8 cellular contexts compared by ENCODE assay signal in the genomic region with DNA sequence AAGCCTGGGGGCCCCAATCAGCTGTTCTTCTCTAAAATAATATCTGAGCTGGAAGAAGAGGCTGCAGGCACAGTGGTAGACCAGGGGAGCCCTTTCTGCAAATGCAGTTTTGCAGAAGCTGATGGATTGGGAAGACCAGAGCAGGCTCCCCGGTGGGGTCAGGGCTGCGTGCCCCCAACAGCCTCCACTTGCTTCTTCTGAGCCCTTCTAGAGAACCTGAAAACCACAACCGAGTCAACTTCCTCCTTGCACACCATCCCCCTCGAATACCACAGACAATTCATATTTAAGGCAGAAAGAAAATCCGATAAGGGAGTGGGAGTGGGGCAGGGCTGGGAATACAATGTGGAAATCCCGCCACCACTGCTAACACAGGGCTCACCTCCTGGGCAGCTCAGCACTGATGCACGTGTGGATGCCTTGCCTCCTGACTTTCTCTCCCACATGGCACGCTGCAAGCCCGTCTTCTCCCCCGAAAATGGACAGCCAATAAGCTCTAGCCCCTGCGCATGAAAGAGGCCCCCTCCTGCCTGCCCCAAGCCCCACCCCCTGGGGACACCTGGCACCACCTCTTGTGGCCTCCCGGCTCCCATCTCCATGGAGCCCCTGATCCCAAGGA. TPM values are rescaled to one million over a fixed set of nuclear protein-coding genes. Genes with fewer than 3 reads are reported as not detected.
DNase-seq lines count a peak whose midpoint lies in the region; ATAC-seq and TF ChIP-seq lines count a peak whose summit lies in the region.

No MANE protein-coding gene starts in this region.

- WGBS in gastroesophageal sphincter (ENCODE audit: low coverage in 1 of 2), 2 donors, result 64 to 75% methylated on average over 4 of the region's 12 CpGs

- H3K36me3 ChIP-seq in gastroesophageal sphincter, result no peaks in the 10 kb centered on the region
- H3K36me3 ChIP-seq in tibial artery, result no peaks in the 10 kb centered on the region

- TF ChIP-seq CTCF in gastroesophageal sphincter (IDR thresholded peaks at IDR 0.05), result no peak
- no peak for TF ChIP-seq CTCF in tibial artery (IDR thresholded peaks at IDR 0.05)
- no peak for TF ChIP-seq CTCF in omental fat pad (IDR thresholded peaks at IDR 0.05)

- ATAC-seq in gastroesophageal sphincter (no peak), omental fat pad (ENCODE audit: low FRiP score) (no peak), HG03565 (IDR thresholded peaks at IDR 0.05; ENCODE audit: unreplicated experiment) (no peak)

- H3K4me3 ChIP-seq in gastroesophageal sphincter, result peak overlapping the region in 1 of 2 donors; percentile 8
- no peak overlapping the region for H3K4me3 ChIP-seq in tibial artery

- H3K27me3 ChIP-seq in gastroesophageal sphincter, result no peaks in the 10 kb centered on the region
- no peaks in the 10 kb centered on the region for H3K27me3 ChIP-seq in tibial artery

- peak; percentile 25 for TF ChIP-seq POLR2A in GM19099 (IDR thresholded peaks at IDR 0.05; ENCODE audit: extremely low read depth, insufficient read length, low read depth)
- TF ChIP-seq POLR2A in gastroesophageal sphincter (IDR thresholded peaks at IDR 0.05), result no peak

- no peak for TF ChIP-seq EP300 in gastroesophageal sphincter (IDR thresholded peaks at IDR 0.05)

- peak overlapping the region in 3 of 4 donors; percentile 64 to 77 (median 70) for H3K27ac ChIP-seq in gastroesophageal sphincter
- peak overlapping the region; percentile 85 to 86 for H3K27ac ChIP-seq in tibial artery

- H3K9me3 ChIP-seq in gastroesophageal sphincter (no peaks in the 10 kb centered on the region), tibial artery (no peaks in the 10 kb centered on the region)

- intact Hi-C loops in tibial artery (cut with DNase I; ENCODE audit: low total_unique reads), result no loop called here

- H3K4me1 ChIP-seq in gastroesophageal sphincter, result peaks cover 5 to 80% (median 41%) of the 10 kb centered on the region in 3 donors
- H3K4me1 ChIP-seq in tibial artery, result peaks cover 13 to 76% (median 70%) of the 10 kb centered on the region in 4 donors

- DNase-seq in HK-2 (ENCODE audit: unreplicated experiment) (peak; percentile 43), tibial artery (no peak), omental fat pad (ENCODE audit: low spot score) (no peak), T-helper 9 cell (no peak)
- peak; percentile 53 for DNase-seq in activated CD4-positive, alpha-beta T cell treated with anti-CD3 and anti-CD28 coated beads for 48 hours

RNA-seq across cellular contexts. Expression of a gene that starts 25.4 kb away (rescaled TPM):
- 10 to 100 TPM; 19.9 to 24.8 (median 22.5) TPM for total RNA-seq in gastroesophageal sphincter
- total RNA-seq in omental fat pad, result 10 to 100 TPM; 22.2 to 96.8 (median 67.3) TPM

RNA-seq across cellular contexts. Expression of a gene that starts 28.7 kb away (rescaled TPM):
- total RNA-seq in gastroesophageal sphincter, result 10 to 100 TPM in 3 of 4 donors, 1 to 10 TPM in 1; 9.3 to 18.4 (median 12.7) TPM
- total RNA-seq in omental fat pad, result 10 to 100 TPM in 1 of 4 donors, 1 to 10 TPM in 3; 2.3 to 12.9 (median 7.7) TPM

Comparison
In these comparisons a context has a peak if more than half of its experiments do, and no peak if none do; other contexts are left out.
1. DNase-seq: peak in HK-2 (single experiment) and activated CD4-positive, alpha-beta T cell treated with anti-CD3 and anti-CD28 coated beads for 48 hours (single experiment); none in tibial artery (0 of 2), omental fat pad (single experiment) and T-helper 9 cell (single experiment).